Comparison of ENCODE assay signal across 11 cellular contexts in the genomic region with DNA sequence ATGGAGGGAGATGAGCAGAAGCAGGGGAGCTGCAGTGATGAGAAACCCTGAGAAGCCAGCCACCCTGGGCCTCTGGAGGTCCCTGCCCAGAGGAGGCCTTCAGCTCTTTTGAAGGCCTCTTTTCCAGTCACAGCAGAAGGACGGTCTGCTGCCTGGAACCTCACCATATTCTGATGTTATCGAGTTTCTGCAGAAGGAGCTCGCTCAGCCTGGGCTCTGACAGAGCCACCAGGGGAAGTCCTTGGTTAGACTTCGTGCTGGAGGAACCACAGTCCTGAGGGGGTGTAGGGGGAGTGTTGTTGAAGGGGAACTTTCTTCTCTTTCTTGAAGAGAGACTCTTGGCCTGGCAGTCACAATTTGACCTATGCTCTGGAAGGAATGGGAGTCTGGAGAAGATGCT. TPM values are rescaled to one million over a fixed set of nuclear protein-coding genes. Genes with fewer than 3 reads are reported as not detected.
DNase-seq lines count a peak whose midpoint lies in the region; ATAC-seq and TF ChIP-seq lines count a peak whose summit lies in the region.
"Had no signal": no experiment of that assay in that cellular context is flagged by ENCODE, and none has a peak within 500 bp of the region (broad histone marks: within the 10 kb centered on the region; RNA-seq: fewer than 3 reads in every experiment).

No MANE protein-coding gene starts in this region.

- peaks cover 6% of the 10 kb centered on the region for H3K4me1 ChIP-seq in CD4-positive, CD25-positive, alpha-beta regulatory T cell (ENCODE audit: control insufficient read depth, insufficient read depth, low read length, poor library complexity, severe bottlenecking)
- H3K4me1 ChIP-seq in esophagus muscularis mucosa = no peaks in the 10 kb centered on the region
- H3K4me1 ChIP-seq in neuronal stem cell (ENCODE audit: control insufficient read depth in 2 of 2, insufficient read depth in 1 of 2, low read depth in 1 of 2, low read length in 2 of 2) = peaks cover 0 to 3% of the 10 kb centered on the region in 2 donors
- no peaks in the 10 kb centered on the region for H3K4me1 ChIP-seq in GM23248 (ENCODE audit: insufficient read depth)

- intact Hi-C loops in esophagus muscularis mucosa (cut with DNase I) = no loop called here

- H3K4ac ChIP-seq in neuronal stem cell (ENCODE audit: low read length) = no peak overlapping the region

- no peak overlapping the region for H3K14ac ChIP-seq in neuronal stem cell (ENCODE audit: low read length)

- H3K4me3 ChIP-seq in CD4-positive, CD25-positive, alpha-beta regulatory T cell (ENCODE audit: low read depth, low read length) = no peak overlapping the region
- no peak overlapping the region for H3K4me3 ChIP-seq in esophagus muscularis mucosa
- no peak overlapping the region for H3K4me3 ChIP-seq in neuronal stem cell (ENCODE audit: low read length in 2 of 2)
- no peak overlapping the region for H3K4me3 ChIP-seq in GM23248
- H3K4me3 ChIP-seq: SJCRH30 had no signal

- DNase-seq in CD4-positive, CD25-positive, alpha-beta regulatory T cell = peak in 1 of 3 donors; percentile 31
- DNase-seq in NOMO-1 (lab: John Stamatoyannopoulos, UW; ENCODE audit: unreplicated experiment in 2 of 2) (peak; percentile 27 to 38), esophagus muscularis mucosa (ENCODE audit: extremely low spot score) (peak; percentile 86), neuronal stem cell (ENCODE audit: low spot score) (no peak), GM23248 (no peak), NCI-H2171 (lab: John Stamatoyannopoulos, UW) (no peak), HCEC 1CT (no peak)
- DNase-seq: SJCRH30 had no signal

- no peak overlapping the region for H3K23ac ChIP-seq in neuronal stem cell (ENCODE audit: low read depth, low read length, poor library complexity)

- no peaks in the 10 kb centered on the region for H4K20me1 ChIP-seq in GM23248 (ENCODE audit: insufficient read depth)

- no peak for TF ChIP-seq POLR2A in esophagus muscularis mucosa (IDR thresholded peaks at IDR 0.05; ENCODE audit: low read depth)

- in situ Hi-C loops in GM23248 (cut with MboI) = no loop called here

- no peak overlapping the region for H2AK5ac ChIP-seq in neuronal stem cell (ENCODE audit: low read depth, low read length)

- H2BK15ac ChIP-seq in neuronal stem cell (ENCODE audit: low read length) = no peak overlapping the region

- H4K8ac ChIP-seq in neuronal stem cell (ENCODE audit: low read depth, low read length) = no peak overlapping the region

- ATAC-seq in CD4-positive, CD25-positive, alpha-beta regulatory T cell (ENCODE audit: low read depth in 2 of 2) = peak in 1 of 2 donors; percentile 63
- ATAC-seq in GM19035 (IDR thresholded peaks at IDR 0.05; ENCODE audit: unreplicated experiment) = peak; percentile 46

- H3K9me3 ChIP-seq in CD4-positive, CD25-positive, alpha-beta regulatory T cell (ENCODE audit: control insufficient read depth in 2 of 2, low read length in 2 of 2) = no peaks in the 10 kb centered on the region
- H3K9me3 ChIP-seq in esophagus muscularis mucosa (no peaks in the 10 kb centered on the region), neuronal stem cell (replicated peaks in 1 of 2; ENCODE audit: control insufficient read depth in 2 of 2, insufficient read depth in 1 of 2, low read depth in 1 of 2, low read length in 2 of 2) (peaks cover 0 to 2% of the 10 kb centered on the region in 2 donors), GM23248 (ENCODE audit: low read depth) (no peaks in the 10 kb centered on the region)
- H3K9me3 ChIP-seq: SJCRH30 had no signal

- no peaks in the 10 kb centered on the region for H3K27me3 Mint-ChIP-seq in CD4-positive, CD25-positive, alpha-beta regulatory T cell
- H3K27me3 Mint-ChIP-seq: activated naive CD4-positive, alpha-beta T cell treated with anti-CD3 and anti-CD28 coated beads, Interleukin-2, amount 50 U/mL, for 24 hours had no signal

- no peak overlapping the region for H3K4me2 ChIP-seq in neuronal stem cell (ENCODE audit: insufficient read depth, low read length, poor library complexity, severe bottlenecking)
- H3K4me2 ChIP-seq in GM23248 (ENCODE audit: unreplicated experiment) = no peak overlapping the region

- H3K36me3 Mint-ChIP-seq in CD4-positive, CD25-positive, alpha-beta regulatory T cell = no peaks in the 10 kb centered on the region
- H3K36me3 Mint-ChIP-seq: activated naive CD4-positive, alpha-beta T cell treated with anti-CD3 and anti-CD28 coated beads, Interleukin-2, amount 50 U/mL, for 24 hours had no signal

- no peak overlapping the region for H3K18ac ChIP-seq in neuronal stem cell (ENCODE audit: low read length)

- no peak overlapping the region for H2BK5ac ChIP-seq in neuronal stem cell (ENCODE audit: low read length)

- H3K9me3 Mint-ChIP-seq in CD4-positive, CD25-positive, alpha-beta regulatory T cell = no peaks in the 10 kb centered on the region
- H3K9me3 Mint-ChIP-seq: activated naive CD4-positive, alpha-beta T cell treated with anti-CD3 and anti-CD28 coated beads, Interleukin-2, amount 50 U/mL, for 24 hours; nephron had no signal

- H3K4me3 Mint-ChIP-seq in CD4-positive, CD25-positive, alpha-beta regulatory T cell = no peak overlapping the region
- H3K4me3 Mint-ChIP-seq: activated naive CD4-positive, alpha-beta T cell treated with anti-CD3 and anti-CD28 coated beads, Interleukin-2, amount 50 U/mL, for 24 hours; nephron had no signal

- H3K9ac ChIP-seq in neuronal stem cell (ENCODE audit: low read depth, low read length, poor library complexity) = no peak overlapping the region
- no peak overlapping the region for H3K9ac ChIP-seq in GM23248

- H3K27me3 ChIP-seq in CD4-positive, CD25-positive, alpha-beta regulatory T cell (ENCODE audit: control insufficient read depth, insufficient read depth, low read length) = no peaks in the 10 kb centered on the region
- H3K27me3 ChIP-seq in esophagus muscularis mucosa (no peaks in the 10 kb centered on the region), neuronal stem cell (ENCODE audit: control insufficient read depth in 3 of 3, insufficient read depth in 3 of 3, low read depth in 1 of 3, low read length in 3 of 3) (peaks cover 0 to 10% (median 0%) of the 10 kb centered on the region in 3 experiments), GM23248 (replicated peaks; ENCODE audit: insufficient read depth) (no peaks in the 10 kb centered on the region)
- H3K27me3 ChIP-seq: SJCRH30 had no signal

- H3K27ac ChIP-seq in CD4-positive, CD25-positive, alpha-beta regulatory T cell (ENCODE audit: insufficient read depth, low read length, poor library complexity, severe bottlenecking) = no peak overlapping the region
- H3K27ac ChIP-seq in esophagus muscularis mucosa (replicated peaks in 1 of 4) = no peak overlapping the region
- no peak overlapping the region for H3K27ac ChIP-seq in neuronal stem cell (replicated peaks; ENCODE audit: low read length)
- H3K27ac ChIP-seq in GM23248 = no peak overlapping the region
- H3K27ac ChIP-seq: SJCRH30 had no signal

- WGBS in esophagus muscularis mucosa = 62% methylated on average over 4 of the region's 4 CpGs
- no CpG with 5 or more reads among the region's 4 CpGs for WGBS in neuronal stem cell (ENCODE audit: extremely low coverage in 2 of 2, insufficient read length in 2 of 2, insufficient replicate concordance in 1 of 2), 2 donors
- 55 to 57% methylated on average over 4 of the region's 4 CpGs for WGBS in GM23248 (ENCODE audit: low coverage in 1 of 2, low lambda C conversion rate in 2 of 2, missing lambda C conversion rate in 2 of 2), 2 experiments

- no peak for TF ChIP-seq EP300 in esophagus muscularis mucosa (IDR thresholded peaks at IDR 0.05)

- H3K79me2 ChIP-seq in GM23248 (ENCODE audit: insufficient read depth) = no peaks in the 10 kb centered on the region

- H3K9me2 ChIP-seq in GM23248 (ENCODE audit: insufficient read depth) = no peaks in the 10 kb centered on the region

- H2BK12ac ChIP-seq in neuronal stem cell (ENCODE audit: low read length) = no peak overlapping the region

- H3F3A ChIP-seq in GM23248 (ENCODE audit: insufficient read depth) = no peaks in the 10 kb centered on the region

- H3K36me3 ChIP-seq in CD4-positive, CD25-positive, alpha-beta regulatory T cell (ENCODE audit: control insufficient read depth, insufficient read depth, low read length) = no peaks in the 10 kb centered on the region
- H3K36me3 ChIP-seq in esophagus muscularis mucosa (no peaks in the 10 kb centered on the region), neuronal stem cell (replicated peaks in 1 of 2; ENCODE audit: control insufficient read depth in 2 of 2, insufficient read depth in 2 of 2, low read length in 2 of 2) (no peaks in the 10 kb centered on the region), GM23248 (ENCODE audit: low read depth) (no peaks in the 10 kb centered on the region)
- H3K36me3 ChIP-seq: SJCRH30 had no signal

- no peak overlapping the region for H4K91ac ChIP-seq in neuronal stem cell (ENCODE audit: low read depth, low read length, poor library complexity)

- H3K79me1 ChIP-seq in neuronal stem cell (ENCODE audit: low read depth, low read length) = no peaks in the 10 kb centered on the region

- H2AFZ ChIP-seq in neuronal stem cell (ENCODE audit: low read length) = no peak overlapping the region
- no peak overlapping the region for H2AFZ ChIP-seq in GM23248

- H3K4me1 Mint-ChIP-seq in CD4-positive, CD25-positive, alpha-beta regulatory T cell = peaks cover 9 to 23% (median 12%) of the 10 kb centered on the region in 4 donors

- no peak overlapping the region for H2BK120ac ChIP-seq in neuronal stem cell (ENCODE audit: low read depth, low read length)

- H3K27ac Mint-ChIP-seq in CD4-positive, CD25-positive, alpha-beta regulatory T cell = peak overlapping the region; percentile 26 to 81 (median 45)
- H3K27ac Mint-ChIP-seq: activated naive CD4-positive, alpha-beta T cell treated with anti-CD3 and anti-CD28 coated beads, Interleukin-2, amount 50 U/mL, for 24 hours; nephron had no signal

- no peak for TF ChIP-seq CTCF in esophagus muscularis mucosa (IDR thresholded peaks at IDR 0.05)

RNA-seq across cellular contexts. Expression of a gene that starts 25.1 kb away (rescaled TPM):
- 50.7 TPM for total RNA-seq in CD4-positive, CD25-positive, alpha-beta regulatory T cell
- 100 to 1,000 TPM in 3 of 4 donors, 10 to 100 TPM in 1; 86.8 to 119 (median 109) TPM for polyA plus RNA-seq in CD4-positive, CD25-positive, alpha-beta regulatory T cell
- 10 to 100 TPM in 1 of 4 donors, 1 to 10 TPM in 3; 1.7 to 37.3 (median 4.4) TPM for total RNA-seq in esophagus muscularis mucosa
- not detected for polyA plus RNA-seq in neuronal stem cell (2013, experiment 1 of 2)
- not detected for polyA plus RNA-seq in neuronal stem cell (2013, experiment 2 of 2)
- not detected in 2 replicates for total RNA-seq in GM23248 (2014; rRNA removed; shearing (Covaris generic))
- polyA plus RNA-seq in GM23248 (2016; fragmentation: Nextera tagmentation; extraction: Ambion mirVana) = 0.56 TPM in 1 of 2 replicates, not detected in the other
- total RNA-seq: SJCRH30 had no signal

Comparison
In these comparisons a context has a peak if more than half of its experiments do, and no peak if none do; other contexts are left out.
1. DNase-seq: peak in NOMO-1 (2 of 2) and esophagus muscularis mucosa (single experiment); none in neuronal stem cell (single experiment), GM23248 (single experiment), NCI-H2171 (single experiment) and HCEC 1CT (single experiment).